26 cellular contexts compared by ENCODE assay signal in genomic region chr14:105659935-105660527, GRCh38.
"Had no signal": no experiment of that assay in that cellular context is flagged by ENCODE, and none has a peak within 500 bp of the region (broad histone marks: within the 10 kb centered on the region; RNA-seq: fewer than 3 reads in every experiment).

No MANE protein-coding gene starts in this region.

- H3K36me3 Mint-ChIP-seq: T-cell had no signal

- FAIRE-seq: keratinocyte, TTC549 had no signal

- H3K27ac ChIP-seq: body of pancreas, esophagus squamous epithelium, gastrocnemius medialis, sigmoid colon, thyroid gland had no signal

- ATAC-seq: activated naive CD8-positive, alpha-beta T cell treated with anti-CD3 and anti-CD28 coated beads, Interleukin-2, amount 50 U/mL, for 24 hours; activated T-cell treated with anti-CD3 and anti-CD28 coated beads, Interleukin-2, amount 50 U/mL, for 72 hours; body of pancreas; gastrocnemius medialis; naive thymus-derived CD8-positive, alpha-beta T cell; stimulated activated naive CD8-positive, alpha-beta T cell treated with anti-CD3 and anti-CD28 coated beads, Interleukin-15, Interleukin-2, amounts not matched to agents 100 U/mL and 50 U/mL, for 24 hours; T-cell had no signal

- H3K9me3 ChIP-seq: gastrocnemius medialis, thyroid gland had no signal

- H3K27me3 ChIP-seq: body of pancreas, esophagus squamous epithelium, gastrocnemius medialis, sigmoid colon, thyroid gland had no signal

- H3K4me1 Mint-ChIP-seq: activated naive CD8-positive, alpha-beta T cell treated with anti-CD3 and anti-CD28 coated beads, Interleukin-2, amount 50 U/mL, for 24 hours; T-cell had no signal

- H3K27me3 Mint-ChIP-seq: activated naive CD8-positive, alpha-beta T cell treated with anti-CD3 and anti-CD28 coated beads, Interleukin-2, amount 50 U/mL, for 24 hours; progenitor cell of endocrine pancreas had no signal

- H3K4me2 ChIP-seq: smooth muscle cell had no signal

- DNase-seq: activated CD4-positive, alpha-beta T cell treated with anti-CD3 and anti-CD28 coated beads for 1 hour; activated gamma-delta T cell; activated naive CD4-positive, alpha-beta T cell treated with anti-CD3 and anti-CD28 coated beads, Interleukin-2, amount 50 U/mL, for 16 hours; activated naive CD8-positive, alpha-beta T cell treated with anti-CD3 and anti-CD28 coated beads, Interleukin-2, amount 50 U/mL, for 24 hours; activated T-cell treated with anti-CD3 and anti-CD28 coated beads, Interleukin-2, amount 50 U/mL, for 72 hours; anterior cingulate cortex; body of pancreas; dermis blood vessel endothelial cell; effector CD8-positive, alpha-beta T cell; esophagus squamous epithelium; gastrocnemius medialis; head of caudate nucleus; hypothalamus; retina; sigmoid colon; stimulated activated CD4-positive, alpha-beta T cell treated with anti-CD3 and anti-CD28 coated beads, Interleukin-2, amount 100 ng/mL, for 48 hours; stimulated activated naive CD8-positive, alpha-beta T cell treated with anti-CD3 and anti-CD28 coated beads, Interleukin-15, Interleukin-2, amounts not matched to agents 100 U/mL and 50 U/mL, for 24 hours; substantia nigra; T-cell; thyroid gland had no signal

- H3K4me3 ChIP-seq: body of pancreas, esophagus squamous epithelium, gastrocnemius medialis, lung, sigmoid colon, smooth muscle cell, thyroid gland had no signal

- H3K4me1 ChIP-seq: body of pancreas, gastrocnemius medialis had no signal

- H3K36me3 ChIP-seq: esophagus squamous epithelium, gastrocnemius medialis, sigmoid colon, thyroid gland had no signal

- H3K27ac Mint-ChIP-seq: activated naive CD8-positive, alpha-beta T cell treated with anti-CD3 and anti-CD28 coated beads, Interleukin-2, amount 50 U/mL, for 24 hours; activated T-cell treated with anti-CD3 and anti-CD28 coated beads, Interleukin-2, amount 50 U/mL, for 72 hours; progenitor cell of endocrine pancreas; T-cell had no signal

- H3K4me3 Mint-ChIP-seq: activated naive CD8-positive, alpha-beta T cell treated with anti-CD3 and anti-CD28 coated beads, Interleukin-2, amount 50 U/mL, for 24 hours; activated T-cell treated with anti-CD3 and anti-CD28 coated beads, Interleukin-2, amount 50 U/mL, for 72 hours; naive thymus-derived CD8-positive, alpha-beta T cell; T-cell had no signal
